ENCODE assay signal across 22 cellular contexts in the genomic region with DNA sequence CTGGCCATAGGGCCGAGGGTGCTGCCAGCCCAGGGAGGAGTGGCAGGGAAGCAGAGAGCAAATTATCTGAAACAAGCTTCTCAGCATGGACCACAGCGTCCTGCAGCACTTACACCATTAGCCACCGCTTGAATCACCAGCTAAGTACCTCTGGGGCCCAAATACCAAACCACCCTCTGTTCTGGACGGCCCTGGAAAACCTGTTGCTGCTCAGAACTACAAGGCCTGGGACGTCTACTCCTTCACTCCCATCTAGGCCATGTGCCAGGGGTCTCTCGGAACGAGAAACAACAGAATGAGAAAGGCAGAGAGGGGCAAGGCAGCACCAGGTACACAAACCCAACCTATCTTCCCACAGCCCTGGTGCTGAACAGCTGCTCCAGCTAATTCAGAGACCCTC. TPM values are rescaled to one million over a fixed set of nuclear protein-coding genes. Genes with fewer than 3 reads are reported as not detected.
DNase-seq lines count a peak whose midpoint lies in the region; ATAC-seq, FAIRE-seq and TF ChIP-seq lines count a peak whose summit lies in the region.
"Had no signal": no experiment of that assay in that cellular context is flagged by ENCODE, and none has a peak within 500 bp of the region (broad histone marks: within the 10 kb centered on the region; RNA-seq: fewer than 3 reads in every experiment).

No MANE protein-coding gene starts in this region.

- POLR2A ChIA-PET in HepG2 (lab: Yijun Ruan, JAX): no interaction called here

- no peaks in the 10 kb centered on the region for H3K27me3 ChIP-seq in HepG2 (ENCODE audit: control insufficient read depth in 1 of 2, insufficient read depth in 2 of 2, low read length in 2 of 2)

- no peaks in the 10 kb centered on the region for H3K27me3 Mint-ChIP-seq in activated naive CD8-positive, alpha-beta T cell
- no peaks in the 10 kb centered on the region for H3K27me3 Mint-ChIP-seq in activated naive CD8-positive, alpha-beta T cell treated with anti-CD3 and anti-CD28 coated beads, Interleukin-2, amount 50 U/mL, for 24 hours
- H3K27me3 Mint-ChIP-seq in T-helper 17 cell (no peaks in the 10 kb centered on the region), naive B cell (no peaks in the 10 kb centered on the region), osteocyte (ENCODE audit: unreplicated experiment) (no peaks in the 10 kb centered on the region)
- H3K27me3 Mint-ChIP-seq: B cell had no signal

- 86% methylated on average over 7 of the region's 7 CpGs for WGBS in HepG2 (ENCODE audit: low lambda C conversion rate)

- no peaks in the 10 kb centered on the region for H3K4me1 ChIP-seq in HepG2 (ENCODE audit: insufficient read depth, low read length)

- no peaks in the 10 kb centered on the region for H3K36me3 Mint-ChIP-seq in activated naive CD8-positive, alpha-beta T cell
- peaks cover 4% of the 10 kb centered on the region for H3K36me3 Mint-ChIP-seq in activated naive CD8-positive, alpha-beta T cell treated with anti-CD3 and anti-CD28 coated beads, Interleukin-2, amount 50 U/mL, for 24 hours (ENCODE audit: low read depth)
- H3K36me3 Mint-ChIP-seq in T-helper 17 cell (ENCODE audit: low read depth): peaks cover 4% of the 10 kb centered on the region
- peaks cover 0 to 16% of the 10 kb centered on the region in 2 donors for H3K36me3 Mint-ChIP-seq in naive B cell
- no peaks in the 10 kb centered on the region for H3K36me3 Mint-ChIP-seq in stimulated activated effector memory CD8-positive, alpha-beta T cell treated with anti-CD3 and anti-CD28 coated beads, Interleukin-12 subunit alpha, Interleukin-12 subunit beta, amount 100 ng/mL, for 72 hours
- H3K36me3 Mint-ChIP-seq in osteocyte (ENCODE audit: unreplicated experiment): peaks cover 12% of the 10 kb centered on the region

- H2AFZ ChIP-seq in HepG2 (ENCODE audit: low read length): no peak overlapping the region

- no peak overlapping the region for H3K4me3 Mint-ChIP-seq in activated naive CD8-positive, alpha-beta T cell
- H3K4me3 Mint-ChIP-seq in activated naive CD8-positive, alpha-beta T cell treated with anti-CD3 and anti-CD28 coated beads, Interleukin-2, amount 50 U/mL, for 24 hours: no peak overlapping the region
- peak overlapping the region; percentile 12 for H3K4me3 Mint-ChIP-seq in T-helper 17 cell
- H3K4me3 Mint-ChIP-seq in naive B cell: no peak overlapping the region
- no peak overlapping the region for H3K4me3 Mint-ChIP-seq in stimulated activated effector memory CD8-positive, alpha-beta T cell treated with anti-CD3 and anti-CD28 coated beads, Interleukin-12 subunit alpha, Interleukin-12 subunit beta, amount 100 ng/mL, for 72 hours
- H3K4me3 Mint-ChIP-seq in osteocyte (ENCODE audit: unreplicated experiment): no peak overlapping the region
- H3K4me3 Mint-ChIP-seq: B cell; CD8-positive, alpha-beta T cell had no signal

- H3K79me2 ChIP-seq in HepG2 (ENCODE audit: insufficient read depth, low read length): no peaks in the 10 kb centered on the region

- H3K27ac Mint-ChIP-seq in activated naive CD8-positive, alpha-beta T cell: peak overlapping the region; percentile 46
- no peak overlapping the region for H3K27ac Mint-ChIP-seq in activated naive CD8-positive, alpha-beta T cell treated with anti-CD3 and anti-CD28 coated beads, Interleukin-2, amount 50 U/mL, for 24 hours
- H3K27ac Mint-ChIP-seq in T-helper 17 cell (no peak overlapping the region), naive B cell (peak overlapping the region in 5 of 6 donors; percentile 26 to 92 (median 74)), osteocyte (ENCODE audit: unreplicated experiment) (no peak overlapping the region)
- peak overlapping the region; percentile 50 for H3K27ac Mint-ChIP-seq in stimulated activated effector memory CD8-positive, alpha-beta T cell treated with anti-CD3 and anti-CD28 coated beads, Interleukin-12 subunit alpha, Interleukin-12 subunit beta, amount 100 ng/mL, for 72 hours
- H3K27ac Mint-ChIP-seq: CD8-positive, alpha-beta T cell had no signal

- in situ Hi-C loops in HepG2 (cut with HindIII; ENCODE audit: extremely low pct_ligation_motif_present, low pct_unique_long_range_greater_than_20kb): no loop called here

- ATAC-seq in activated naive CD8-positive, alpha-beta T cell treated with anti-CD3 and anti-CD28 coated beads, Interleukin-2, amount 50 U/mL, for 24 hours: no peak
- no peak for ATAC-seq in T-helper 17 cell
- ATAC-seq in naive B cell (ENCODE audit: low read depth in 2 of 2): no peak
- no peak for ATAC-seq in stimulated activated effector memory CD8-positive, alpha-beta T cell treated with anti-CD3 and anti-CD28 coated beads, Interleukin-12 subunit alpha, Interleukin-12 subunit beta, amount 100 ng/mL, for 72 hours
- no peak for ATAC-seq in HepG2
- ATAC-seq: CD8-positive, alpha-beta T cell had no signal

- no peak overlapping the region for H3K4me3 ChIP-seq in HepG2 (replicated peaks in 1 of 3; ENCODE audit: insufficient read depth in 1 of 3, low read depth in 2 of 3, low read length in 3 of 3)

- H4K20me1 ChIP-seq in HepG2 (ENCODE audit: insufficient read depth, low read length): 0 out of 2 replicates have a peak, but pooled peaks cover 5% of the 10 kb centered on the region

- FAIRE-seq in HTR-8/SVneo (lab: Jason Lieb, UNC) (no peak), HepG2 (lab: Jason Lieb, UNC) (no peak)
- FAIRE-seq: A204.1, D721Med, G401.6, GM12891, GM19239, H1 had no signal

- CTCF ChIA-PET in HepG2 (lab: Yijun Ruan, JAX; ENCODE audit: low intra/inter-chr PET ratio, low total read pairs): no interaction called here

- TF ChIP-seq EP300 in HepG2 (IDR thresholded peaks at IDR 0.05; ENCODE audit: low read depth in 2 of 2, low read length in 2 of 2) (no peak), HepG2 (CRISPR knock-in tag; IDR thresholded peaks at IDR 0.05; ENCODE audit: borderline replicate concordance) (no peak)

- no peaks in the 10 kb centered on the region for H3K9me3 Mint-ChIP-seq in activated naive CD8-positive, alpha-beta T cell (ENCODE audit: low read depth)
- H3K9me3 Mint-ChIP-seq in activated naive CD8-positive, alpha-beta T cell treated with anti-CD3 and anti-CD28 coated beads, Interleukin-2, amount 50 U/mL, for 24 hours: no peaks in the 10 kb centered on the region
- H3K9me3 Mint-ChIP-seq in naive B cell (no peaks in the 10 kb centered on the region), osteocyte (ENCODE audit: unreplicated experiment) (no peaks in the 10 kb centered on the region)
- no peaks in the 10 kb centered on the region for H3K9me3 Mint-ChIP-seq in stimulated activated effector memory CD8-positive, alpha-beta T cell treated with anti-CD3 and anti-CD28 coated beads, Interleukin-12 subunit alpha, Interleukin-12 subunit beta, amount 100 ng/mL, for 72 hours
- H3K9me3 Mint-ChIP-seq: CD8-positive, alpha-beta T cell had no signal

- H3K4me2 ChIP-seq in HepG2 (ENCODE audit: low read depth, low read length): no peak overlapping the region

- no peak for TF ChIP-seq RAD21 in HepG2 (CRISPR knock-in tag; IDR thresholded peaks at IDR 0.05)

- no TSS peak for BruUV-seq in HepG2 (replicated peaks; lab: Mats Ljungman, UMichigan)

- H3K9me3 ChIP-seq in T-helper 17 cell (ENCODE audit: control insufficient read depth, low read length, poor library complexity, severe bottlenecking) (no peaks in the 10 kb centered on the region), HepG2 (ENCODE audit: low read length) (no peaks in the 10 kb centered on the region)

- no peak for DNase-seq in activated naive CD8-positive, alpha-beta T cell treated with anti-CD3 and anti-CD28 coated beads, Interleukin-2, amount 50 U/mL, for 24 hours
- DNase-seq in T-helper 17 cell (no peak), naive B cell (no peak), HTR-8/SVneo (ENCODE audit: insufficient read length, low spot score) (no peak), osteocyte (ENCODE audit: extremely low spot score, unreplicated experiment) (no peak), HepG2 (ENCODE audit: low spot score) (no peak)
- DNase-seq in stimulated activated effector memory CD8-positive, alpha-beta T cell treated with anti-CD3 and anti-CD28 coated beads, Interleukin-12 subunit alpha, Interleukin-12 subunit beta, amount 100 ng/mL, for 72 hours (ENCODE audit: low spot score in 2 of 2): no peak
- DNase-seq: C1 segment of cervical spinal cord; CD8-positive, alpha-beta T cell; COR-L47; DMS153; DMS79 treated with DMSO at 0.1 percent for 48 hours; EL; HCEC 1CT had no signal

- TF ChIP-seq CTCF in osteocyte (IDR thresholded peaks at IDR 0.05) (no peak), HepG2 (CRISPR knock-in tag; IDR thresholded peaks at IDR 0.05) (no peak)

- no peak for TF ChIP-seq POLR2A in HepG2 (IDR thresholded peaks at IDR 0.05; ENCODE audit: insufficient read depth in 1 of 2, low read depth in 2 of 2, low read length in 2 of 2)

- H3K36me3 ChIP-seq in HepG2 (replicated peaks in 1 of 2; ENCODE audit: control insufficient read depth in 1 of 2, insufficient read depth in 2 of 2, low read length in 2 of 2): peaks cover 13 to 37% of the 10 kb centered on the region in 2 experiments; a peak in 3 of 5 replicates

- intact Hi-C loops in HepG2 (cut with micrococcal nuclease; ENCODE audit: unreplicated experiment): no loop called here

- no peak overlapping the region for H3K27ac ChIP-seq in HepG2 (ENCODE audit: extremely low read length, insufficient read depth, low read length)

- H3K9ac ChIP-seq in HepG2 (ENCODE audit: insufficient read depth, low read depth, low read length): no peak overlapping the region

- H3K4me1 Mint-ChIP-seq in activated naive CD8-positive, alpha-beta T cell (ENCODE audit: low read depth): peaks cover 9% of the 10 kb centered on the region
- peaks cover 12% of the 10 kb centered on the region for H3K4me1 Mint-ChIP-seq in activated naive CD8-positive, alpha-beta T cell treated with anti-CD3 and anti-CD28 coated beads, Interleukin-2, amount 50 U/mL, for 24 hours
- H3K4me1 Mint-ChIP-seq in T-helper 17 cell: peaks cover 21% of the 10 kb centered on the region
- peaks cover 32 to 50% (median 36%) of the 10 kb centered on the region in 3 donors for H3K4me1 Mint-ChIP-seq in naive B cell
- H3K4me1 Mint-ChIP-seq in stimulated activated effector memory CD8-positive, alpha-beta T cell treated with anti-CD3 and anti-CD28 coated beads, Interleukin-12 subunit alpha, Interleukin-12 subunit beta, amount 100 ng/mL, for 72 hours: peaks cover 30% of the 10 kb centered on the region
- no peaks in the 10 kb centered on the region for H3K4me1 Mint-ChIP-seq in osteocyte (ENCODE audit: unreplicated experiment)

RNA-seq across cellular contexts. Expression of gene GFOD2, which starts 39.9 kb away (rescaled TPM):
- 10 to 100 TPM; 11.7 to 14.7 TPM for total RNA-seq in T-helper 17 cell
- 10 to 100 TPM in 1 of 6 donors, 1 to 10 TPM in 5; 6.5 to 12.9 (median 8.4) TPM for polyA plus RNA-seq in naive B cell (ENCODE audit: low read depth in 6 of 6)
- total RNA-seq in osteocyte: 21.9 and 22.2 TPM in 2 replicates
- 17.2 and 17.6 TPM in 2 replicates for total RNA-seq in HepG2 (2016; rRNA removed; fragmentation: Illumina TruSeq; extraction: Trizol)
- total RNA-seq in HepG2 (2016; cell fraction: cytosol; rRNA removed; fragmentation: Illumina TruSeq; extraction: Trizol; ENCODE audit: low read depth): 5.6 and 6.5 TPM in 2 replicates
- total RNA-seq in HepG2 (2016; cell fraction: insoluble cytoplasmic fraction; rRNA removed; fragmentation: Illumina TruSeq; extraction: Trizol): 15.5 and 19.1 TPM in 2 replicates
- total RNA-seq in HepG2 (2016; cell fraction: membrane; rRNA removed; fragmentation: Illumina TruSeq; extraction: Trizol): 13.6 and 15.8 TPM in 2 replicates
- 9.0 and 12.8 TPM in 2 replicates for total RNA-seq in HepG2 (2016; cell fraction: nucleus; rRNA removed; fragmentation: Illumina TruSeq; extraction: Trizol)
- polyA plus RNA-seq in HepG2 (2011; rRNA removed): 11.1 and 12.8 TPM in 2 replicates
- polyA plus RNA-seq in HepG2 (2011; cell fraction: cytosol; rRNA removed): 11.1 and 12.3 TPM in 2 replicates
- 8.1 and 9.3 TPM in 2 replicates for polyA plus RNA-seq in HepG2 (2011; cell fraction: nucleus; rRNA removed)
- polyA plus RNA-seq in HepG2 (2012): 7.0 and 7.9 TPM in 2 replicates
- 2.9 and 5.2 TPM in 2 replicates for polyA plus RNA-seq in HepG2 (2016; cell fraction: cytosol; fragmentation: Illumina TruSeq; extraction: Trizol; ENCODE audit: low read depth)
- polyA plus RNA-seq in HepG2 (2016; cell fraction: insoluble cytoplasmic fraction; fragmentation: Illumina TruSeq; extraction: Trizol; ENCODE audit: low read depth): 12.7 and 14.1 TPM in 2 replicates
- polyA plus RNA-seq in HepG2 (2016; cell fraction: membrane; fragmentation: Illumina TruSeq; extraction: Trizol; ENCODE audit: low read depth): 8.7 and 9.6 TPM in 2 replicates
- polyA plus RNA-seq in HepG2 (2016; cell fraction: nucleus; fragmentation: Illumina TruSeq; extraction: Trizol; ENCODE audit: insufficient read depth, low read depth): 18.9 and 20.0 TPM in 2 replicates
- polyA minus RNA-seq in HepG2 (2011; rRNA and poly(A)+ RNA removed; ENCODE audit: low replicate concordance): 26.4 and 27.3 TPM in 2 replicates
- 6.1 and 9.6 TPM in 2 replicates for polyA minus RNA-seq in HepG2 (2011; cell fraction: cytosol; rRNA and poly(A)+ RNA removed)
- 8.1 and 8.8 TPM in 2 replicates for polyA minus RNA-seq in HepG2 (2011; cell fraction: nucleus; rRNA and poly(A)+ RNA removed)

RNA-seq across cellular contexts. Expression of gene RANBP10, which starts 47.4 kb away (rescaled TPM):
- 10 to 100 TPM; 29.8 to 30.4 TPM for total RNA-seq in T-helper 17 cell
- 10 to 100 TPM in 5 of 6 donors, 1 to 10 TPM in 1; 5.2 to 23.0 (median 11.7) TPM for polyA plus RNA-seq in naive B cell (ENCODE audit: low read depth in 6 of 6)
- 18.9 and 19.5 TPM in 2 replicates for total RNA-seq in osteocyte
- total RNA-seq in HepG2 (2016; rRNA removed; fragmentation: Illumina TruSeq; extraction: Trizol): 8.5 and 9.2 TPM in 2 replicates
- total RNA-seq in HepG2 (2016; cell fraction: cytosol; rRNA removed; fragmentation: Illumina TruSeq; extraction: Trizol; ENCODE audit: low read depth): 2.6 and 3.0 TPM in 2 replicates
- total RNA-seq in HepG2 (2016; cell fraction: insoluble cytoplasmic fraction; rRNA removed; fragmentation: Illumina TruSeq; extraction: Trizol): 8.1 and 8.8 TPM in 2 replicates
- total RNA-seq in HepG2 (2016; cell fraction: membrane; rRNA removed; fragmentation: Illumina TruSeq; extraction: Trizol): 5.7 and 5.9 TPM in 2 replicates
- 8.9 and 11.2 TPM in 2 replicates for total RNA-seq in HepG2 (2016; cell fraction: nucleus; rRNA removed; fragmentation: Illumina TruSeq; extraction: Trizol)
- 22.7 and 24.5 TPM in 2 replicates for polyA plus RNA-seq in HepG2 (2011; rRNA removed)
- 9.5 and 10.5 TPM in 2 replicates for polyA plus RNA-seq in HepG2 (2011; cell fraction: cytosol; rRNA removed)
- polyA plus RNA-seq in HepG2 (2011; cell fraction: nucleus; rRNA removed): 48.8 and 55.7 TPM in 2 replicates
- 11.9 and 17.0 TPM in 2 replicates for polyA plus RNA-seq in HepG2 (2012)
- polyA plus RNA-seq in HepG2 (2016; cell fraction: cytosol; fragmentation: Illumina TruSeq; extraction: Trizol; ENCODE audit: low read depth): 1.5 and 1.6 TPM in 2 replicates
- 8.5 and 11.6 TPM in 2 replicates for polyA plus RNA-seq in HepG2 (2016; cell fraction: insoluble cytoplasmic fraction; fragmentation: Illumina TruSeq; extraction: Trizol; ENCODE audit: low read depth)
- 3.3 and 3.6 TPM in 2 replicates for polyA plus RNA-seq in HepG2 (2016; cell fraction: membrane; fragmentation: Illumina TruSeq; extraction: Trizol; ENCODE audit: low read depth)
- polyA plus RNA-seq in HepG2 (2016; cell fraction: nucleus; fragmentation: Illumina TruSeq; extraction: Trizol; ENCODE audit: insufficient read depth, low read depth): 29.7 and 31.1 TPM in 2 replicates
- polyA minus RNA-seq in HepG2 (2011; rRNA and poly(A)+ RNA removed; ENCODE audit: low replicate concordance): 28.0 and 40.9 TPM in 2 replicates
- 8.3 and 9.2 TPM in 2 replicates for polyA minus RNA-seq in HepG2 (2011; cell fraction: cytosol; rRNA and poly(A)+ RNA removed)
- polyA minus RNA-seq in HepG2 (2011; cell fraction: nucleus; rRNA and poly(A)+ RNA removed): 16.2 and 20.8 TPM in 2 replicates

RNA-seq across cellular contexts. Expression of gene TSNAXIP1, which starts 47.7 kb away (rescaled TPM):
- total RNA-seq in T-helper 17 cell (under 1 TPM; 0.62 to 0.63 TPM), osteocyte (3.6 and 4.1 TPM in 2 replicates), HepG2 (2016; rRNA removed; fragmentation: Illumina TruSeq; extraction: Trizol) (0.10 and 0.86 TPM in 2 replicates)
- polyA plus RNA-seq in naive B cell (ENCODE audit: low read depth in 6 of 6) (not detected), HepG2 (2011; rRNA removed) (0.37 and 0.61 TPM in 2 replicates)
- 0.18 TPM in 1 of 2 replicates, not detected in the other for total RNA-seq in HepG2 (2016; cell fraction: cytosol; rRNA removed; fragmentation: Illumina TruSeq; extraction: Trizol; ENCODE audit: low read depth)
- 0.10 and 0.93 TPM in 2 replicates for total RNA-seq in HepG2 (2016; cell fraction: insoluble cytoplasmic fraction; rRNA removed; fragmentation: Illumina TruSeq; extraction: Trizol)
- 0.24 and 0.25 TPM in 2 replicates for total RNA-seq in HepG2 (2016; cell fraction: membrane; rRNA removed; fragmentation: Illumina TruSeq; extraction: Trizol)
- 0.84 and 1.0 TPM in 2 replicates for total RNA-seq in HepG2 (2016; cell fraction: nucleus; rRNA removed; fragmentation: Illumina TruSeq; extraction: Trizol)
- polyA plus RNA-seq in HepG2 (2011; cell fraction: cytosol; rRNA removed): 0.09 and 0.17 TPM in 2 replicates
- polyA plus RNA-seq in HepG2 (2011; cell fraction: nucleus; rRNA removed): 4.3 and 5.3 TPM in 2 replicates
- 0.23 and 0.63 TPM in 2 replicates for polyA plus RNA-seq in HepG2 (2012)
- 0.10 TPM in 1 of 2 replicates, not detected in the other for polyA plus RNA-seq in HepG2 (2016; cell fraction: cytosol; fragmentation: Illumina TruSeq; extraction: Trizol; ENCODE audit: low read depth)
- polyA plus RNA-seq in HepG2 (2016; cell fraction: insoluble cytoplasmic fraction; fragmentation: Illumina TruSeq; extraction: Trizol; ENCODE audit: low read depth): 0.16 and 0.74 TPM in 2 replicates
- polyA plus RNA-seq in HepG2 (2016; cell fraction: membrane; fragmentation: Illumina TruSeq; extraction: Trizol; ENCODE audit: low read depth): 0.08 TPM in 1 of 2 replicates, not detected in the other
- 3.4 and 4.5 TPM in 2 replicates for polyA plus RNA-seq in HepG2 (2016; cell fraction: nucleus; fragmentation: Illumina TruSeq; extraction: Trizol; ENCODE audit: insufficient read depth, low read depth)
- 0.06 and 0.37 TPM in 2 replicates for polyA minus RNA-seq in HepG2 (2011; rRNA and poly(A)+ RNA removed; ENCODE audit: low replicate concordance)
- not detected in 2 replicates for polyA minus RNA-seq in HepG2 (2011; cell fraction: cytosol; rRNA and poly(A)+ RNA removed)
- polyA minus RNA-seq in HepG2 (2011; cell fraction: nucleus; rRNA and poly(A)+ RNA removed): 0.39 and 2.0 TPM in 2 replicates

Comparison
In these comparisons a context has a peak if more than half of its experiments do, and no peak if none do; other contexts are left out.
1. H3K27ac Mint-ChIP-seq: peak in activated naive CD8-positive, alpha-beta T cell (single experiment), naive B cell (5 of 6) and stimulated activated effector memory CD8-positive, alpha-beta T cell treated with anti-CD3 and anti-CD28 coated beads, Interleukin-12 subunit alpha, Interleukin-12 subunit beta, amount 100 ng/mL, for 72 hours (single experiment); none in activated naive CD8-positive, alpha-beta T cell treated with anti-CD3 and anti-CD28 coated beads, Interleukin-2, amount 50 U/mL, for 24 hours (single experiment), T-helper 17 cell (single experiment) and osteocyte (single experiment).